ENCODE assay signal across 17 cellular contexts in genomic region chr1:185546029-185546428, GRCh38.
"Had no signal": no experiment of that assay in that cellular context is flagged by ENCODE, and none has a peak within 500 bp of the region (broad histone marks: within the 10 kb centered on the region; RNA-seq: fewer than 3 reads in every experiment).

No MANE protein-coding gene starts in this region.

- ATAC-seq: effector memory CD8-positive, alpha-beta T cell; gastroesophageal sphincter; lower lobe of right lung; stimulated activated memory B cell treated with anti-CD40 and anti-IgM and Interleukin-4, amounts not matched to agents 10 μg/mL and 1 μg/mL and 100 μg/mL, for 72 hours had no signal

- H3K27me3 Mint-ChIP-seq: effector memory CD8-positive, alpha-beta T cell; memory B cell; stimulated activated memory B cell treated with anti-CD40 and anti-IgM and Interleukin-4, amounts not matched to agents 10 μg/mL and 1 μg/mL and 100 μg/mL, for 72 hours; stimulated activated naive CD8-positive, alpha-beta T cell treated with anti-CD3 and anti-CD28 coated beads, Interleukin-15, Interleukin-2, amounts not matched to agents 100 ng/mL and 50 ng/mL, for 24 hours had no signal

- H3K27ac ChIP-seq: epithelial cell of prostate, esophagus muscularis mucosa, gastroesophageal sphincter, left ventricle myocardium inferior, lower lobe of right lung, ovary, right lobe of liver, transverse colon had no signal

- H3K4me3 ChIP-seq: esophagus muscularis mucosa, gastroesophageal sphincter, left ventricle myocardium inferior, lower lobe of right lung, ovary, right lobe of liver, transverse colon had no signal

- H3K27ac Mint-ChIP-seq: memory B cell; stimulated activated memory B cell treated with anti-CD40 and anti-IgM and Interleukin-4, amounts not matched to agents 10 μg/mL and 1 μg/mL and 100 μg/mL, for 72 hours; stimulated activated naive CD8-positive, alpha-beta T cell treated with anti-CD3 and anti-CD28 coated beads, Interleukin-15, Interleukin-2, amounts not matched to agents 100 ng/mL and 50 ng/mL, for 24 hours had no signal

- H3K4me1 Mint-ChIP-seq: naive B cell; stimulated activated memory B cell treated with anti-CD40 and anti-IgM and Interleukin-4, amounts not matched to agents 10 μg/mL and 1 μg/mL and 100 μg/mL, for 72 hours had no signal

- H3K36me3 Mint-ChIP-seq: memory B cell; naive B cell; stimulated activated memory B cell treated with anti-CD40 and anti-IgM and Interleukin-4, amounts not matched to agents 10 μg/mL and 1 μg/mL and 100 μg/mL, for 72 hours had no signal

- H3K4me1 ChIP-seq: esophagus muscularis mucosa, gastroesophageal sphincter, left ventricle myocardium inferior, lower lobe of right lung, right lobe of liver, transverse colon had no signal

- H3K36me3 ChIP-seq: esophagus muscularis mucosa, gastroesophageal sphincter, left ventricle myocardium inferior, lower lobe of right lung, ovary, right lobe of liver, transverse colon had no signal

- H3K4me3 Mint-ChIP-seq: effector memory CD8-positive, alpha-beta T cell; memory B cell; naive B cell; stimulated activated memory B cell treated with anti-CD40 and anti-IgM and Interleukin-4, amounts not matched to agents 10 μg/mL and 1 μg/mL and 100 μg/mL, for 72 hours; stimulated activated naive CD8-positive, alpha-beta T cell treated with anti-CD3 and anti-CD28 coated beads, Interleukin-15, Interleukin-2, amounts not matched to agents 100 ng/mL and 50 ng/mL, for 24 hours had no signal

- H3K9me3 ChIP-seq: esophagus muscularis mucosa, gastroesophageal sphincter, left ventricle myocardium inferior, lower lobe of right lung, ovary, right lobe of liver, transverse colon had no signal

- DNase-seq: effector memory CD8-positive, alpha-beta T cell; foreskin fibroblast; glutamatergic neuron; left ventricle myocardium inferior; lower lobe of right lung; naive B cell; nucleus accumbens; ovary; right lobe of liver; stimulated activated CD4-positive, alpha-beta T cell treated with anti-CD3 and anti-CD28 coated beads, Interleukin-4, amount 100 ng/mL, for 24 hours; transverse colon had no signal

- H3K9me3 Mint-ChIP-seq: effector memory CD8-positive, alpha-beta T cell; memory B cell; stimulated activated memory B cell treated with anti-CD40 and anti-IgM and Interleukin-4, amounts not matched to agents 10 μg/mL and 1 μg/mL and 100 μg/mL, for 72 hours; stimulated activated naive CD8-positive, alpha-beta T cell treated with anti-CD3 and anti-CD28 coated beads, Interleukin-15, Interleukin-2, amounts not matched to agents 100 ng/mL and 50 ng/mL, for 24 hours had no signal

- H3K27me3 ChIP-seq: esophagus muscularis mucosa, gastroesophageal sphincter, ovary, right lobe of liver, transverse colon had no signal
